ENCODE assay signal across 16 cellular contexts in the genomic region with DNA sequence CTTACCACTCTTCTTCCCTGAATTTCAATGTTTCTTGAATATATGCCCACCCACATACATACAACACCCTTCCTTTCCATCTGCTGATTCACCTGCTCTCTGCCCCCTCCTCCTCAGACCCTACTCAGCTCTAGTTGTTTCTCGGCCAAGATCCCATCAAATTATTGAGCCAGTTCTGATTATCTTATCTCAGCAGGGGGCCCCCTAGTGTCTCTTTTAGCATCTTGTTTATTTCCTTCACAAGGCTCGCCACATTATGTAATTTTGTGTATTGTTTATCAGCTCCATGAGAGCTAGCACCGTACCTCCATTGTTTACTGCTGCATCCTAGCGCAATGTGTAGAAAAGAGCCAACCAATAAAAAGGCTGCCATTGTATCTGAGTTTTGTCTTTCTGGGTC.
DNase-seq lines count a peak whose midpoint lies in the region; ATAC-seq, FAIRE-seq and TF ChIP-seq lines count a peak whose summit lies in the region.
"Had no signal": no experiment of that assay in that cellular context is flagged by ENCODE, and none has a peak within 500 bp of the region (broad histone marks: within the 10 kb centered on the region; RNA-seq: fewer than 3 reads in every experiment).

No MANE protein-coding gene starts in this region.

- peak; percentile 40 for TF ChIP-seq CTCF in GM12873 (IDR thresholded peaks at IDR 0.05; ENCODE audit: insufficient read depth, low read depth, low read length, missing control alignments)
- peak; percentile 39 for TF ChIP-seq CTCF in Loucy (conservative IDR thresholded peaks at IDR 0.05; ENCODE audit: low read length)
- peak; percentile 22 for TF ChIP-seq CTCF in bronchial epithelial cell (IDR thresholded peaks at IDR 0.05; ENCODE audit: insufficient read depth, low read length, severe bottlenecking)
- peak; percentile 17 for TF ChIP-seq CTCF in retinal pigment epithelial cell (conservative IDR thresholded peaks at IDR 0.05; ENCODE audit: low read depth, low read length)

- ATAC-seq in activated naive CD4-positive, alpha-beta T cell treated with anti-CD3 and anti-CD28 coated beads, Interleukin-2, amount 50 U/mL, for 72 hours: no peak
- ATAC-seq: sciatic nerve had no signal

- H3K36me3 Mint-ChIP-seq in activated naive CD4-positive, alpha-beta T cell treated with anti-CD3 and anti-CD28 coated beads, Interleukin-2, amount 50 U/mL, for 72 hours: no peaks in the 10 kb centered on the region
- H3K36me3 Mint-ChIP-seq: CD8-positive, alpha-beta memory T cell had no signal

- no peaks in the 10 kb centered on the region for H3K9me2 ChIP-seq in Loucy (replicated peaks; ENCODE audit: low read depth, low read length)

- no peaks in the 10 kb centered on the region for H3K9me3 ChIP-seq in Loucy (ENCODE audit: insufficient read depth, low read depth, low read length)
- H3K9me3 ChIP-seq: tibial nerve had no signal

- no peak overlapping the region for H3K4me2 ChIP-seq in Loucy (ENCODE audit: low read depth, low read length, poor library complexity, severe bottlenecking)

- peaks cover 0 to 3% of the 10 kb centered on the region in 2 donors for H3K9me3 Mint-ChIP-seq in activated naive CD4-positive, alpha-beta T cell treated with anti-CD3 and anti-CD28 coated beads, Interleukin-2, amount 50 U/mL, for 72 hours

- H3K36me3 ChIP-seq in Loucy (ENCODE audit: insufficient read depth, low read length): no peaks in the 10 kb centered on the region
- H3K36me3 ChIP-seq in bronchial epithelial cell (ENCODE audit: control insufficient read depth, insufficient read depth, low read length): no peaks in the 10 kb centered on the region
- H3K36me3 ChIP-seq: tibial nerve had no signal

- DNase-seq in bronchial epithelial cell (ENCODE audit: low read depth): no peak
- DNase-seq in retinal pigment epithelial cell (ENCODE audit: low read depth): no peak
- DNase-seq in HCEC 1CT: no peak
- no peak for DNase-seq in activated naive CD4-positive, alpha-beta T cell treated with anti-CD3 and anti-CD28 coated beads, Interleukin-2, amount 50 U/mL, for 72 hours (ENCODE audit: low spot score in 2 of 2)
- no peak for DNase-seq in activated CD4-positive, CD25-positive, alpha-beta regulatory T cell treated with anti-CD3 and anti-CD28 coated beads, Interleukin-2, amount 50 U/mL, for 72 hours
- DNase-seq: activated effector memory CD4-positive, alpha-beta T cell treated with Interleukin-2 at 50 U/mL for 16 hours; CD8-positive, alpha-beta memory T cell; effector CD4-positive, alpha-beta T cell; MM.1S; NCI-H2081 treated with DMSO at 0.1 percent for 48 hours; stimulated activated CD4-positive, alpha-beta T cell treated with anti-CD3 and anti-CD28 coated beads, Interleukin-2, amount 100 ng/mL, for 48 hours had no signal

- H3K27ac Mint-ChIP-seq in activated naive CD4-positive, alpha-beta T cell treated with anti-CD3 and anti-CD28 coated beads, Interleukin-2, amount 50 U/mL, for 72 hours: no peak overlapping the region
- H3K27ac Mint-ChIP-seq: CD8-positive, alpha-beta memory T cell had no signal

- no peak overlapping the region for H2AFZ ChIP-seq in Loucy (ENCODE audit: low read length)

- H4K20me1 ChIP-seq in Loucy (ENCODE audit: insufficient read depth, low read length, poor library complexity, severe bottlenecking): no peaks in the 10 kb centered on the region

- H3K9ac ChIP-seq in Loucy (ENCODE audit: low read depth, low read length, poor library complexity, severe bottlenecking): no peak overlapping the region

- H3F3A ChIP-seq in Loucy (ENCODE audit: low read depth): no peaks in the 10 kb centered on the region

- no peaks in the 10 kb centered on the region for H3K4me1 ChIP-seq in Loucy (ENCODE audit: insufficient read depth, low read length, poor library complexity, severe bottlenecking)

- FAIRE-seq in bronchial epithelial cell (lab: Jason Lieb, UNC): no peak

- H3K79me2 ChIP-seq in Loucy (ENCODE audit: insufficient read depth, low read length): no peaks in the 10 kb centered on the region

- H3K27me3 ChIP-seq in Loucy (ENCODE audit: insufficient read depth, low read length, poor library complexity, severe bottlenecking): no peaks in the 10 kb centered on the region
- no peaks in the 10 kb centered on the region for H3K27me3 ChIP-seq in bronchial epithelial cell (ENCODE audit: control insufficient read depth, insufficient read depth, low read length)
- H3K27me3 ChIP-seq: tibial nerve had no signal

- no peak overlapping the region for H3K4me3 ChIP-seq in Loucy (ENCODE audit: low read length, poor library complexity, severe bottlenecking)
- no peak overlapping the region for H3K4me3 ChIP-seq in bronchial epithelial cell (ENCODE audit: low read depth, low read length)
- H3K4me3 ChIP-seq in retinal pigment epithelial cell (ENCODE audit: low read length): no peak overlapping the region
- H3K4me3 ChIP-seq: SK-N-MC, tibial nerve had no signal
